Comparison of ENCODE assay signal across 21 cellular contexts in genomic region chr4:14816592-14817273, GRCh38.
"Had no signal": no experiment of that assay in that cellular context is flagged by ENCODE, and none has a peak within 500 bp of the region (broad histone marks: within the 10 kb centered on the region; RNA-seq: fewer than 3 reads in every experiment).

No MANE protein-coding gene starts in this region.

- H3K9ac ChIP-seq: KMS-11 had no signal

- H3K4me1 ChIP-seq: breast epithelium, Peyer's patch had no signal

- H3K4me2 ChIP-seq: KMS-11 had no signal

- H3K4me3 ChIP-seq: breast epithelium, Peyer's patch had no signal

- H3K27me3 ChIP-seq: breast epithelium, Peyer's patch had no signal

- H3K36me3 ChIP-seq: breast epithelium, Peyer's patch had no signal

- DNase-seq: activated CD4-positive, alpha-beta T cell treated with anti-CD3 and anti-CD28 coated beads for 48 hours; activated CD4-positive, alpha-beta T cell treated with anti-CD3 and anti-CD28 coated beads, Interleukin-2, amount 50 U/mL, for 48 hours; activated CD4-positive, CD25-positive, alpha-beta regulatory T cell treated with anti-CD3 and anti-CD28 coated beads, Interleukin-2, amount 50 U/mL, for 72 hours; activated CD8-positive, alpha-beta memory T cell treated with anti-CD3 and anti-CD28 coated beads, Interleukin-2, amount 10 ng/mL, durations not matched to agents 7 days and 5 days; activated effector memory CD4-positive, alpha-beta T cell treated with Interleukin-2 at 50 U/mL for 16 hours; activated naive CD4-positive, alpha-beta T cell; activated T-cell treated with anti-CD3 and anti-CD28 coated beads, Interleukin-2, amount 50 U/mL, for 24 hours; aorta; caudate nucleus; NCI-H1092; NCI-H1436; NCI-H187 treated with DMSO at 0.1 percent for 48 hours; NCI-H2227 treated with DMSO at 0.1 percent for 48 hours; NCI-H446 treated with DMSO at 0.1 percent for 48 hours; NCI-H524 treated with DMSO at 0.1 percent for 48 hours; NK-92 treated with Interleukin-12 subunit alpha and Interleukin-12 subunit beta, amount 100 ng/mL, for 24 hours; OCI-M1; Peyer's patch had no signal

- ATAC-seq: activated CD8-positive, alpha-beta memory T cell treated with anti-CD3 and anti-CD28 coated beads, Interleukin-2, amount 10 ng/mL, durations not matched to agents 7 days and 5 days; WTC11 had no signal

- H3K9me3 ChIP-seq: breast epithelium, Peyer's patch had no signal

- H3K27ac ChIP-seq: KMS-11, Peyer's patch had no signal
